ENCODE assay signal across 13 cellular contexts in the genomic region with DNA sequence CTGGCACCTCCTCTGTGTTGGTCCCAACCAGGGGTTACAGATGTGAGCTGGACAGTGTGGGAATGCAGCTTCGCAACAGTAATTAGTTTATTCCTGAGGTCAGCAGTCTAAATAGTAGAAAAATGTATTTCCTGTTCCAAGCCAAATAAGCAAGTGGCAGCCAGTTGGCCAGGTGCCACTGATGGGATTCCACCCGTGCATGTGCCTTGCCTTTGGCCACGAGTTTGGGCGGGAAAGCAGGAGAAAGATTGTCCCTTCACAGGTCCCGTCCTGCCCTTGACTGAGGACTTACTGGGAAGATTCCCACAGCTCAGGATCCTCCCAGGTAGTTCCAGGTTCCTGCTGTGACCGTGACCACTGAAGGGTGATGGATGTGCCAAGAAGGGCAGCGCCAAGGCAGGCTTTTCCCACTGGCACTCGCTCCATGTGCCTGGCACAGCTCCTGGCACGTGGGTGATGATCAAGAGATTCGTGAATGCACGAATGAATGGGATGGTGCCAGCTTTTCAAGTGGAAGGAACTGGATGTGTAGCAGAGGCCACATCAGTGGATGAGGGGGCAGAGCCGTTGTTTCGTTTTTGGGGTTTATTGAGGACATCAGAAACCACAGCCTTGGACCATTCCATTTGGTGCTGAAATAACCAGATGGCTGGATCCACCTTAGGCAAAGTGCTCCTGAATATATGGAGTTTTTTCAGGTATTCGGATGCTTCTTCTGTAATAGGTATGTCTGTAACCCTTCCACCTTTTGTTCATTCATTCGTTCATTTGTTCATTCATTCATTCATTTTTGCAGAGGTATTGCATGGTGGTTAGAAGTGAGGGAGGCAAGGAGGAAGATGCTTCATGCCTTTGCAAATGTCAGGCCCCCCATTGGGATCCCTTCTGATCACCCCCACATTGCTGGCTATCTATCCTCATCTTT.
DNase-seq lines count a peak whose midpoint lies in the region; ATAC-seq, FAIRE-seq and TF ChIP-seq lines count a peak whose summit lies in the region.
"Had no signal": no experiment of that assay in that cellular context is flagged by ENCODE, and none has a peak within 500 bp of the region (broad histone marks: within the 10 kb centered on the region; RNA-seq: fewer than 3 reads in every experiment).

No MANE protein-coding gene starts in this region.

- H3K4me1 ChIP-seq in body of pancreas = peaks cover 13% of the 10 kb centered on the region
- H3K4me1 ChIP-seq: BLaER1 had no signal

- no peaks in the 10 kb centered on the region for H3K36me3 ChIP-seq in body of pancreas (replicated peaks in 1 of 2; ENCODE audit: insufficient read depth in 1 of 2, low read depth in 2 of 2)
- H3K36me3 ChIP-seq: BLaER1, cardiac muscle cell had no signal

- peaks cover 0 to 9% of the 10 kb centered on the region in 2 donors for H3K27me3 ChIP-seq in body of pancreas
- H3K27me3 ChIP-seq: BLaER1 had no signal

- ATAC-seq in body of pancreas (peak; percentile 67), HG02852 (IDR thresholded peaks at IDR 0.05; ENCODE audit: unreplicated experiment) (no peak), HG02938 (IDR thresholded peaks at IDR 0.05; ENCODE audit: unreplicated experiment) (no peak)

- DNase-seq in AG20443 (ENCODE audit: low spot score) (peak; percentile 33), LNCaP clone FGC (ENCODE audit: low read depth) (peak; percentile 61), body of pancreas (peak; percentile 70 to 81 (median 78)), mucosa of gallbladder (ENCODE audit: low spot score) (peak; percentile 50), GM20000 (ENCODE audit: low spot score) (no peak), urothelium cell line (ENCODE audit: low spot score) (no peak)
- DNase-seq: activated naive CD4-positive, alpha-beta T cell treated with anti-CD3 and anti-CD28 coated beads, Interleukin-2, amount 10 ng/mL, durations not matched to agents 7 days and 5 days; DND-41 had no signal

- 19 to 20% methylated on average over 11 to 15 of the region's 15 CpGs for WGBS in body of pancreas, 2 donors

- no peak overlapping the region for H3K4me3 ChIP-seq in LNCaP clone FGC (ENCODE audit: low read depth, low read length)
- no peak overlapping the region for H3K4me3 ChIP-seq in body of pancreas
- H3K4me3 ChIP-seq: BLaER1, cardiac muscle cell had no signal

- H3K9me3 ChIP-seq in body of pancreas = no peaks in the 10 kb centered on the region
- H3K9me3 ChIP-seq: BLaER1 had no signal

- intact Hi-C loops in body of pancreas (cut with DNase I) = no loop called here

- FAIRE-seq in urothelium cell line (lab: Jason Lieb, UNC) = no peak
- FAIRE-seq: islet of Langerhans had no signal

- TF ChIP-seq CTCF in LNCaP clone FGC (IDR thresholded peaks at IDR 0.05; ENCODE audit: control insufficient read depth, extremely low read depth, insufficient read depth) (no peak), body of pancreas (IDR thresholded peaks at IDR 0.05) (no peak), GM20000 (IDR thresholded peaks at IDR 0.05; ENCODE audit: extremely low read depth, missing control alignments) (no peak)

- no peak overlapping the region for H3K27ac ChIP-seq in body of pancreas
- H3K27ac ChIP-seq: BLaER1, cardiac muscle cell had no signal

- no peak for TF ChIP-seq POLR2A in body of pancreas (IDR thresholded peaks at IDR 0.05)

Comparison
In these comparisons a context has a peak if more than half of its experiments do, and no peak if none do; other contexts are left out.
1. DNase-seq: peak in AG20443 (single experiment), LNCaP clone FGC (single experiment), body of pancreas (4 of 4) and mucosa of gallbladder (single experiment); none in GM20000 (single experiment) and urothelium cell line (single experiment).